ENCODE assay signal across 8 cellular contexts in genomic region chr2:67846341-67847070, GRCh38.
A peak's percentile ranks its signal among the peaks of the same experiment; 100 is the strongest.
DNase-seq lines count a peak whose midpoint lies in the region; ATAC-seq and TF ChIP-seq lines count a peak whose summit lies in the region.

No MANE protein-coding gene starts in this region.

- no peaks in the 10 kb centered on the region for H3K36me3 Mint-ChIP-seq in CD14-positive monocyte

- peak; percentile 86 for TF ChIP-seq CTCF in CD14-positive monocyte (IDR thresholded peaks at IDR 0.05)

- peaks cover 2% of the 10 kb centered on the region for H3K4me1 Mint-ChIP-seq in CD14-positive monocyte

- H3K27me3 Mint-ChIP-seq in CD14-positive monocyte (ENCODE audit: low read depth in 3 of 3) = peaks cover 2 to 16% (median 7%) of the 10 kb centered on the region in 3 donors

- H3K4me3 Mint-ChIP-seq in CD14-positive monocyte = peak overlapping the region in 1 of 2 donors; percentile 36

- ATAC-seq in GM21381 (IDR thresholded peaks at IDR 0.05; ENCODE audit: unreplicated experiment) (peak; percentile 52), HG03095 (IDR thresholded peaks at IDR 0.05; ENCODE audit: unreplicated experiment) (no peak)

- H3K27ac Mint-ChIP-seq in CD14-positive monocyte = peak overlapping the region in 1 of 7 donors; percentile 33

- intact Hi-C loops in CD14-positive monocyte (cut with micrococcal nuclease) = loop anchor here (5.0 to 10.0 kb wide), 2 partner anchors 1412 to 1419 kb away; partner anchors contain the start of gene MEIS1 (in 1 of the 2)

- H3K9me3 Mint-ChIP-seq in CD14-positive monocyte = no peaks in the 10 kb centered on the region

- DNase-seq in CD14-positive monocyte (ENCODE audit: low spot score) (no peak), NCI-H1417 (lab: John Stamatoyannopoulos, UW) (peak; percentile 92 to 99 (median 98)), SKM-1 (lab: John Stamatoyannopoulos, UW; ENCODE audit: unreplicated experiment) (peak; percentile 30), dermis blood vessel endothelial cell (peak; percentile 94), left kidney (ENCODE audit: low read depth, low spot score) (peak; percentile 97)
- DNase-seq in stimulated activated CD8-positive, alpha-beta memory T cell treated with anti-CD3 and anti-CD28 coated beads, Interleukin-12 subunit alpha, Interleukin-12 subunit beta, amount 100 ng/mL, for 1 hour (ENCODE audit: low read depth) = peak; percentile 9
